ENCODE assay signal across 8 cellular contexts in the genomic region with DNA sequence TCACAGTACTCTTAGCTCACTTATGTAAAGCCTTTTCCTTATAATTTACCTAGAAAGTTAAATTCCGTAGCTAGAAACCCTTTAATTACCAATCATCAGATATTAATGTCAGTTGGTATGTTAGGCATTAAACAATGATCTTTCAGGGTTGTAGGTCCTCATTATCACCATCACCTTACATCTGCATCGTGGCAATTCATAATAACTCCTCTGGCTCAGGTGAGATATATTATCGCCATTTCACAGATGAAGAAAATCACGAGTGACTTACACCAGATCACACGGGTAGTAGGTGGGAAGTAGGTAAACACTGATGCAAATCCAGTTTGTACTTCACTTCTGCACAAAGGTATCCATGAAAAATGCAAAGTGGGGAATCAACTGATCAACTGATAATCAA. TPM values are rescaled to one million over a fixed set of nuclear protein-coding genes. Genes with fewer than 3 reads are reported as not detected.
DNase-seq lines count a peak whose midpoint lies in the region; ATAC-seq and TF ChIP-seq lines count a peak whose summit lies in the region.

No MANE protein-coding gene starts in this region.

- H3K4me3 Mint-ChIP-seq in neural crest cell: peak overlapping the region; percentile 94

- TF ChIP-seq RAD21 in IMR-90 (IDR thresholded peaks at IDR 0.05; ENCODE audit: low read length): no peak

- H3K27ac Mint-ChIP-seq in neural crest cell (ENCODE audit: unreplicated experiment): peak overlapping the region; percentile 7

- H3K9ac ChIP-seq in IMR-90 (ENCODE audit: low read depth, low read length): peak overlapping the region; percentile 81

- DNase-seq in IMR-90: no peak
- no peak for DNase-seq in dorsolateral prefrontal cortex
- no peak for DNase-seq in neural crest cell (ENCODE audit: low read depth, low spot score)
- DNase-seq in middle frontal gyrus (ENCODE audit: extremely low spot score, low spot score): no peak
- DNase-seq in HPDE6-E6E7 (ENCODE audit: extremely low spot score): no peak
- DNase-seq in GF-D8 (lab: John Stamatoyannopoulos, UW): no peak
- DNase-seq in activated CD8-positive, alpha-beta memory T cell treated with anti-CD3 and anti-CD28 coated beads, Interleukin-2, amount 50 U/mL, for 48 hours: no peak

- CTCF ChIA-PET in IMR-90 (lab: Yijun Ruan, JAX): no interaction called here

- dilution Hi-C loops in IMR-90 (cut with HindIII; ENCODE audit: low sequenced_read_pairs, unreplicated experiment): no loop called here

- H3K4me3 ChIP-seq in IMR-90 (ENCODE audit: insufficient read depth, low read depth, low read length): peak overlapping the region; percentile 77
- H3K4me3 ChIP-seq in dorsolateral prefrontal cortex: peak overlapping the region; percentile 75 to 100 (median 99)

- BruUV-seq in IMR-90 (replicated peaks; lab: Mats Ljungman, UMichigan): TSS peak; percentile 49

- TF ChIP-seq CTCF in IMR-90 (conservative IDR thresholded peaks at IDR 0.05; ENCODE audit: low read depth, low read length): no peak
- TF ChIP-seq CTCF in dorsolateral prefrontal cortex (IDR thresholded peaks at IDR 0.05 in 54 of 56, conservative IDR thresholded peaks at IDR 0.05 in 2 of 56; ENCODE audit: low read depth in 1 of 56, partially characterized antibody in 56 of 56): no peak
- no peak for TF ChIP-seq CTCF in neural crest cell (conservative IDR thresholded peaks at IDR 0.05)

- peaks cover 8% of the 10 kb centered on the region for H3K4me1 ChIP-seq in IMR-90 (ENCODE audit: control insufficient read depth, insufficient read depth, low read length)

- H4K20me1 ChIP-seq in IMR-90 (ENCODE audit: insufficient read depth, low read length): no peaks in the 10 kb centered on the region

- peak overlapping the region; percentile 53; the same call in 1 of the 2 replicates for H3K23ac ChIP-seq in IMR-90 (ENCODE audit: low read depth, low read length)

- no peak overlapping the region for H4K91ac ChIP-seq in IMR-90 (ENCODE audit: insufficient read depth, low read depth, low read length)

- WGBS in IMR-90 (ENCODE audit: extremely low coverage in 2 of 2, insufficient read length in 1 of 2), 2 experiments: no CpG with 5 or more reads among the region's 5 CpGs

- H3K56ac ChIP-seq in IMR-90 (ENCODE audit: extremely low read depth, insufficient read depth, low read length): peak overlapping the region; percentile 66

- no peak overlapping the region for H2BK15ac ChIP-seq in IMR-90 (ENCODE audit: low read depth, low read length)

- in situ Hi-C loops in IMR-90 (cut with MboI; ENCODE audit: low sequenced_read_pairs): no loop called here

- H2AK9ac ChIP-seq in IMR-90 (replicated peaks; ENCODE audit: low read depth, low read length, poor library complexity): no peak overlapping the region

- peak overlapping the region; percentile 21 for H2BK5ac ChIP-seq in IMR-90 (ENCODE audit: low read depth, low read length, poor library complexity, severe bottlenecking)

- H3K27me3 ChIP-seq in IMR-90 (ENCODE audit: control insufficient read depth, insufficient read depth, low read length): no peaks in the 10 kb centered on the region
- H3K27me3 ChIP-seq in dorsolateral prefrontal cortex: no peaks in the 10 kb centered on the region

- POLR2A ChIA-PET in IMR-90 (lab: Charles Lee; ENCODE audit: unreplicated experiment): no interaction called here

- H3K9me3 ChIP-seq in IMR-90 (ENCODE audit: control insufficient read depth, insufficient read depth, low read length): no peaks in the 10 kb centered on the region

- no peak overlapping the region for H2BK20ac ChIP-seq in IMR-90 (ENCODE audit: low read depth, low read length)

- peak overlapping the region; percentile 5; the same call in 1 of the 2 replicates for H4K5ac ChIP-seq in IMR-90 (ENCODE audit: low read depth, low read length)

- peak overlapping the region; percentile 29 for H3K14ac ChIP-seq in IMR-90 (replicated peaks; ENCODE audit: low read depth, low read length)

- intact Hi-C loops in IMR-90 (cut with micrococcal nuclease): no loop called here
- intact Hi-C loops in dorsolateral prefrontal cortex (cut with DNase I): loop anchor here in 1 of 2 donors (5.0 kb wide), 1 partner anchor 50 kb away; a partner anchor contains a TSS

- TF ChIP-seq POLR2A in IMR-90 (IDR thresholded peaks at IDR 0.05; ENCODE audit: low read depth, low read length): no peak

- H3K27ac ChIP-seq in IMR-90 (ENCODE audit: insufficient read depth, low read length): no peak overlapping the region
- peak overlapping the region in 58 of 59 donors; percentile 65 to 99 (median 95) for H3K27ac ChIP-seq in dorsolateral prefrontal cortex

- peak overlapping the region; percentile 35; the same call in 1 of the 2 replicates for H2AK5ac ChIP-seq in IMR-90 (ENCODE audit: low read depth, low read length)

- H3K4me2 ChIP-seq in IMR-90 (ENCODE audit: low read depth, low read length): peak overlapping the region; percentile 98

- no peak overlapping the region; the same call in 1 of the 2 replicates for H3K4ac ChIP-seq in IMR-90 (ENCODE audit: low read depth, low read length)

- no peaks in the 10 kb centered on the region for H3K9me3 Mint-ChIP-seq in neural crest cell

- H3K27me3 Mint-ChIP-seq in neural crest cell (ENCODE audit: low read depth): no peaks in the 10 kb centered on the region

- H2BK120ac ChIP-seq in IMR-90 (ENCODE audit: low read depth, low read length): no peak overlapping the region

- H2AFZ ChIP-seq in IMR-90 (replicated peaks; ENCODE audit: low read length, poor library complexity): peak overlapping the region; percentile 93

- H3K79me1 ChIP-seq in IMR-90 (ENCODE audit: low read depth in 1 of 2, low read length in 2 of 2): peaks cover 13 to 26% of the 10 kb centered on the region in 2 experiments

- peaks cover 23% of the 10 kb centered on the region for H3K4me1 Mint-ChIP-seq in neural crest cell

- H3K36me3 Mint-ChIP-seq in neural crest cell (ENCODE audit: low read depth): no peaks in the 10 kb centered on the region

- H3K9me1 ChIP-seq in IMR-90 (ENCODE audit: insufficient read depth, low read length): peaks cover 9% of the 10 kb centered on the region

- H3K36me3 ChIP-seq in IMR-90 (ENCODE audit: control insufficient read depth, insufficient read depth, low read length): 0 out of 2 replicates have a peak, but pooled peaks cover 2% of the 10 kb centered on the region

- no peak overlapping the region for H3K18ac ChIP-seq in IMR-90 (ENCODE audit: low read depth, low read length)

- H4K8ac ChIP-seq in IMR-90 (ENCODE audit: low read depth in 2 of 2, low read length in 2 of 2): peak overlapping the region; percentile 81 to 87

- ATAC-seq in GM19395 (IDR thresholded peaks at IDR 0.05; ENCODE audit: unreplicated experiment) (peak; percentile 2), IMR-90 (ENCODE audit: low read depth) (no peak)

TF ChIP-seq in IMR-90, 13 proteins besides CTCF, POLR2A, EP300 and RAD21:
- TF ChIP-seq BHLHE40 (IDR thresholded peaks at IDR 0.05; ENCODE audit: low read depth, low read length) (no peak), CHD1 (IDR thresholded peaks at IDR 0.05; ENCODE audit: low read depth, low read length) (no peak), SMC3 (IDR thresholded peaks at IDR 0.05; ENCODE audit: low read depth, low read length) (no peak), FOS (IDR thresholded peaks at IDR 0.05; ENCODE audit: low read depth, low read length) (no peak), RCOR1 (IDR thresholded peaks at IDR 0.05; ENCODE audit: insufficient replicate concordance, low read length) (no peak), CEBPB (IDR thresholded peaks at IDR 0.05; ENCODE audit: low read depth, low read length) (no peak), MXI1 (IDR thresholded peaks at IDR 0.05; ENCODE audit: borderline replicate concordance, low read depth, low read length) (no peak), RFX5 (IDR thresholded peaks at IDR 0.05; ENCODE audit: low read depth, low read length) (no peak), NFE2L2 (IDR thresholded peaks at IDR 0.05; ENCODE audit: low read depth, low read length) (no peak), MAFK (IDR thresholded peaks at IDR 0.05; ENCODE audit: low read depth, low read length) (no peak), MAZ (IDR thresholded peaks at IDR 0.05; ENCODE audit: borderline replicate concordance, low read depth, low read length) (no peak)
- TF ChIP-seq, protein P1, sequence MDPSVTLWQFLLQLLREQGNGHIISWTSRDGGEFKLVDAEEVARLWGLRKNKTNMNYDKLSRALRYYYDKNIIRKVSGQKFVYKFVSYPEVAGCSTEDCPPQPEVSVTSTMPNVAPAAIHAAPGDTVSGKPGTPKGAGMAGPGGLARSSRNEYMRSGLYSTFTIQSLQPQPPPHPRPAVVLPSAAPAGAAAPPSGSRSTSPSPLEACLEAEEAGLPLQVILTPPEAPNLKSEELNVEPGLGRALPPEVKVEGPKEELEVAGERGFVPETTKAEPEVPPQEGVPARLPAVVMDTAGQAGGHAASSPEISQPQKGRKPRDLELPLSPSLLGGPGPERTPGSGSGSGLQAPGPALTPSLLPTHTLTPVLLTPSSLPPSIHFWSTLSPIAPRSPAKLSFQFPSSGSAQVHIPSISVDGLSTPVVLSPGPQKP (IDR thresholded peaks at IDR 0.05; ENCODE audit: borderline replicate concordance, low read depth, low read length): no peak
- TF ChIP-seq, protein P2, sequence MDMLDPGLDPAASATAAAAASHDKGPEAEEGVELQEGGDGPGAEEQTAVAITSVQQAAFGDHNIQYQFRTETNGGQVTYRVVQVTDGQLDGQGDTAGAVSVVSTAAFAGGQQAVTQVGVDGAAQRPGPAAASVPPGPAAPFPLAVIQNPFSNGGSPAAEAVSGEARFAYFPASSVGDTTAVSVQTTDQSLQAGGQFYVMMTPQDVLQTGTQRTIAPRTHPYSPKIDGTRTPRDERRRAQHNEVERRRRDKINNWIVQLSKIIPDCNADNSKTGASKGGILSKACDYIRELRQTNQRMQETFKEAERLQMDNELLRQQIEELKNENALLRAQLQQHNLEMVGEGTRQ (IDR thresholded peaks at IDR 0.05; ENCODE audit: low read depth, low read length): no peak

RNA-seq across cellular contexts. Expression of a gene that starts 0.6 kb away (rescaled TPM):
- 30.5 and 33.1 TPM in 2 replicates for total RNA-seq in IMR-90 (2012; rRNA removed)
- 13.4 and 14.1 TPM in 2 replicates for polyA plus RNA-seq in IMR-90 (2012; rRNA removed)
- 5.1 and 6.9 TPM in 2 replicates for polyA plus RNA-seq in IMR-90 (2012; cell fraction: cytosol; rRNA removed)
- 7.2 and 14.1 TPM in 2 replicates for polyA plus RNA-seq in IMR-90 (2012; cell fraction: nucleus; rRNA removed; ENCODE audit: low replicate concordance)
- 10 to 100 TPM; 32.4 to 66.3 (median 46.5) TPM for total RNA-seq in dorsolateral prefrontal cortex
- 63.7 and 66.1 TPM in 2 replicates for total RNA-seq in neural crest cell

RNA-seq across cellular contexts. Expression of a gene that starts 51.0 kb away (rescaled TPM):
- total RNA-seq in IMR-90 (2012; rRNA removed): 10.9 and 13.3 TPM in 2 replicates
- 5.9 and 6.5 TPM in 2 replicates for polyA plus RNA-seq in IMR-90 (2012; rRNA removed)
- polyA plus RNA-seq in IMR-90 (2012; cell fraction: cytosol; rRNA removed): 2.0 and 2.4 TPM in 2 replicates
- polyA plus RNA-seq in IMR-90 (2012; cell fraction: nucleus; rRNA removed; ENCODE audit: low replicate concordance): 2.4 and 5.4 TPM in 2 replicates
- 10 to 100 TPM in 118 of 120 experiments, 1 to 10 TPM in 2; 8.5 to 25.0 (median 15.5) TPM for total RNA-seq in dorsolateral prefrontal cortex
- 24.0 and 25.2 TPM in 2 replicates for total RNA-seq in neural crest cell
